12 cellular contexts compared by ENCODE assay signal in the genomic region with DNA sequence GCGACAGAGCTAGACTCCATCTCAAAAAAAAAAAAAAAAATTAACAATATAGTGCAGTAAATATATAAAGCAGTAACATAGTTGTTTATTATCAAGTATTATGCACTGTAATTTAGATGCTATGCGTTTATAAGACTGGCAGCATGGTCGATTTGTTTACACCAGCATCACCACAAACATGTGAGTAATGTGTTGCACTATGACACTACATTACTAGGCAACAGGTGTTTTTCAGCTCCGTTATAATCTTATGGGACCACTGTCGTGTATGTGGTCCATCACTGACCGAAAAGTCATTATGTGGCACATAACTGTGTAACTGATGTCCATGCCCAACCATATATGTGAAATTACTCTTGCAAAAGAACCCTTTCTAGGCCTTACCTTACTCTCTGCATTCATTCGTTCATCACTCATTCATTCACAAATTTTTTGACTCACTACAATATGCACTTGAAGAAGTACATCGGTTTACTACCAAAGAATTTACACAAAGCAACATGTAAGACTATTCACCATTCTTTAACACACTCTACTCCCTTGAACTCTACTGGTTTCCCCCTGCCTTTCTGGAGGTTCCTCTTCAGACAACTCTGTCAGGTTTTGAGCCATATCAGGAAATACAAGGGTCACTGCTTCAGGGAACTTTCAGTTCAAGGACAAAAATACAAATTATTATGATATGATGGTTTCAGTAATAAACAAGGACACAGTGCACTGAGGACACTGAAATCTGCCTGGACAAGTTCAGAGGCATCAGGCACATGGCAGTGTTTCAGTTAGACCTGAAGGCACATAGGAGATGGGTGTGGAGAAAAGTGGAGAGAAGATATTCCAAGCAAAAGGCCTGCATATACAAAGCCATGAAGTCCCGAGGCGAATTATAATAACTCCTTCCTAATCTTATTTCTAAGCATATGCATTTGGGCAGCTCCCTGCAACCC. TPM values are rescaled to one million over a fixed set of nuclear protein-coding genes. Genes with fewer than 3 reads are reported as not detected.
DNase-seq lines count a peak whose midpoint lies in the region; ATAC-seq and TF ChIP-seq lines count a peak whose summit lies in the region.
"Had no signal": no experiment of that assay in that cellular context is flagged by ENCODE, and none has a peak within 500 bp of the region (broad histone marks: within the 10 kb centered on the region; RNA-seq: fewer than 3 reads in every experiment).

No MANE protein-coding gene starts in this region.

- H3K27me3 Mint-ChIP-seq in chondrocyte (ENCODE audit: low read depth) (no peaks in the 10 kb centered on the region), osteocyte (ENCODE audit: unreplicated experiment) (no peaks in the 10 kb centered on the region)
- H3K27me3 Mint-ChIP-seq: stimulated activated naive CD8-positive, alpha-beta T cell treated with anti-CD3 and anti-CD28 coated beads, Interleukin-15, amount 100 ng/mL, for 72 hours had no signal

- TF ChIP-seq CTCF in HEK293 (tag by site-specific recombination; IDR thresholded peaks at IDR 0.05) (no peak), chondrocyte (IDR thresholded peaks at IDR 0.05) (no peak), osteocyte (IDR thresholded peaks at IDR 0.05) (no peak)

- no peaks in the 10 kb centered on the region for H3K9me3 ChIP-seq in HEK293 (ENCODE audit: control insufficient read depth, insufficient read depth, low read depth, low read length)

- DNase-seq in ELR (ENCODE audit: low read depth) (peak; percentile 63), chondrocyte (ENCODE audit: low spot score) (no peak), osteocyte (ENCODE audit: extremely low spot score, unreplicated experiment) (no peak), NCI-H2029 (lab: John Stamatoyannopoulos, UW) (no peak), OCI-M1 (lab: John Stamatoyannopoulos, UW) (no peak)
- DNase-seq in effector CD8-positive, alpha-beta T cell (lab: John Stamatoyannopoulos, UW): no peak
- DNase-seq: activated CD8-positive, alpha-beta memory T cell treated with anti-CD3 and anti-CD28 coated beads, Interleukin-2, amount 50 U/mL, for 48 hours; NCI-H226; stimulated activated naive CD8-positive, alpha-beta T cell treated with anti-CD3 and anti-CD28 coated beads, Interleukin-15, amount 100 ng/mL, for 72 hours had no signal

- H3K36me3 ChIP-seq in HEK293 (ENCODE audit: control insufficient read depth in 2 of 2, insufficient read depth in 1 of 2, low read length in 2 of 2): no peaks in the 10 kb centered on the region

- H3K9me3 Mint-ChIP-seq in chondrocyte (ENCODE audit: low read depth) (no peaks in the 10 kb centered on the region), osteocyte (ENCODE audit: unreplicated experiment) (no peaks in the 10 kb centered on the region)
- H3K9me3 Mint-ChIP-seq: stimulated activated naive CD8-positive, alpha-beta T cell treated with anti-CD3 and anti-CD28 coated beads, Interleukin-15, amount 100 ng/mL, for 72 hours had no signal

- ATAC-seq in HG03097 (IDR thresholded peaks at IDR 0.05; ENCODE audit: low FRiP score, unreplicated experiment): no peak
- ATAC-seq: stimulated activated naive CD8-positive, alpha-beta T cell treated with anti-CD3 and anti-CD28 coated beads, Interleukin-15, amount 100 ng/mL, for 72 hours had no signal

- H3K4me1 Mint-ChIP-seq in chondrocyte (ENCODE audit: low read depth) (peaks cover 77% of the 10 kb centered on the region), osteocyte (ENCODE audit: unreplicated experiment) (peaks cover 63% of the 10 kb centered on the region)

- H3K4me3 ChIP-seq in HEK293 (ENCODE audit: low read depth, low read length): no peak overlapping the region
- H3K4me3 ChIP-seq: SK-N-MC had no signal

- H3K4me1 ChIP-seq in HEK293 (ENCODE audit: control insufficient read depth, insufficient read depth, low read length): peaks cover 13% of the 10 kb centered on the region

- H3K36me3 Mint-ChIP-seq in chondrocyte (ENCODE audit: low read depth): peaks cover 3% of the 10 kb centered on the region
- H3K36me3 Mint-ChIP-seq in osteocyte (ENCODE audit: unreplicated experiment): peaks cover 9% of the 10 kb centered on the region

- peak overlapping the region; percentile 15 for H3K4me3 Mint-ChIP-seq in chondrocyte (ENCODE audit: unreplicated experiment)
- H3K4me3 Mint-ChIP-seq in osteocyte (ENCODE audit: unreplicated experiment): no peak overlapping the region
- H3K4me3 Mint-ChIP-seq: stimulated activated naive CD8-positive, alpha-beta T cell treated with anti-CD3 and anti-CD28 coated beads, Interleukin-15, amount 100 ng/mL, for 72 hours had no signal

- no peak overlapping the region for H3K27ac ChIP-seq in HEK293 (ENCODE audit: extremely low read depth, low read depth, low read length)
- H3K27ac ChIP-seq: SK-N-MC had no signal

- CTCF ChIA-PET in HEK293 (lab: Yijun Ruan, JAX): interaction anchor here (0.7 kb wide), 1 partner anchor 85 kb away, joined by 3 read pairs; no protein-coding TSS in a partner anchor

- POLR2A ChIA-PET in HEK293 (lab: Yijun Ruan, JAX): no interaction called here

- H3K27ac Mint-ChIP-seq in chondrocyte (ENCODE audit: unreplicated experiment) (peak overlapping the region; percentile 95), osteocyte (ENCODE audit: unreplicated experiment) (peak overlapping the region; percentile 54)
- H3K27ac Mint-ChIP-seq: stimulated activated naive CD8-positive, alpha-beta T cell treated with anti-CD3 and anti-CD28 coated beads, Interleukin-15, amount 100 ng/mL, for 72 hours had no signal

TF ChIP-seq in HEK293, 187 proteins besides CTCF, POLR2A, EP300 and RAD21:
- TF ChIP-seq SCRT2 (tag by site-specific recombination; IDR thresholded peaks at IDR 0.05) (peak; percentile 79; the same call in 1 of the 2 replicates), SCRT1 (tag by site-specific recombination; IDR thresholded peaks at IDR 0.05; ENCODE audit: borderline replicate concordance) (peak; percentile 56; the same call in 1 of the 2 replicates)
- TF ChIP-seq, protein P1, sequence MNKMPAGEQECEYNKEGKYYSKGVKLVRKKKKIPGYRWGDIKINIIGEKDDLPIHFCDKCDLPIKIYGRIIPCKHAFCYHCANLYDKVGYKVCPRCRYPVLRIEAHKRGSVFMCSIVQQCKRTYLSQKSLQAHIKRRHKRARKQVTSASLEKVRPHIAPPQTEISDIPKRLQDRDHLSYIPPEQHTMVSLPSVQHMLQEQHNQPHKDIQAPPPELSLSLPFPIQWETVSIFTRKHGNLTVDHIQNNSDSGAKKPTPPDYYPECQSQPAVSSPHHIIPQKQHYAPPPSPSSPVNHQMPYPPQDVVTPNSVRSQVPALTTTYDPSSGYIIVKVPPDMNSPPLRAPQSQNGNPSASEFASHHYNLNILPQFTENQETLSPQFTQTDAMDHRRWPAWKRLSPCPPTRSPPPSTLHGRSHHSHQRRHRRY (tag by site-specific recombination; IDR thresholded peaks at IDR 0.05): no peak

RNA-seq across cellular contexts. Expression of gene ITGB1, which starts 17.4 kb away (rescaled TPM):
- total RNA-seq in chondrocyte (951 to 1,280 TPM (median 1,183 TPM) in 3 replicates), osteocyte (943 and 946 TPM in 2 replicates)
